ENCODE assay signal across 13 cellular contexts in genomic region chr22:18577090-18577818, GRCh38. TPM values are rescaled to one million over a fixed set of nuclear protein-coding genes. Genes with fewer than 3 reads are reported as not detected.
DNase-seq lines count a peak whose midpoint lies in the region; ATAC-seq, FAIRE-seq and TF ChIP-seq lines count a peak whose summit lies in the region.
"Not testable (repeated sequence)": the region's sequence is repeated elsewhere in the genome, so short reads cannot be mapped to it uniquely, and the experiment has no call there.
"Had no signal": no experiment of that assay in that cellular context is flagged by ENCODE, and none has a peak within 500 bp of the region (broad histone marks: within the 10 kb centered on the region; RNA-seq: fewer than 3 reads in every experiment).

No MANE protein-coding gene starts in this region.

- not testable (repeated sequence) for TF ChIP-seq POLR2A in GM12878 (IDR thresholded peaks at IDR 0.05; ENCODE audit: low read depth, low read length)

- WGBS in GM12878 (ENCODE audit: insufficient coverage, insufficient replicate concordance, low lambda C conversion rate, missing lambda C conversion rate), result no CpG with 5 or more reads among the region's 88 CpGs

- POLR2A ChIA-PET in GM12878 (lab: Charles Lee), result not testable (repeated sequence)

- RAD21 ChIA-PET in GM12878 (lab: Charles Lee; ENCODE audit: unreplicated experiment), result not testable (repeated sequence)

- BruUV-seq in GM12878 (replicated peaks; lab: Mats Ljungman, UMichigan), result not testable (repeated sequence)

- TF ChIP-seq CTCF in GM12878 (IDR thresholded peaks at IDR 0.05 in 2 of 3, conservative IDR thresholded peaks at IDR 0.05 in 1 of 3; ENCODE audit: control insufficient read depth in 2 of 3, extremely low read depth in 1 of 3, insufficient read depth in 1 of 3, low read depth in 3 of 3, low read length in 3 of 3); mucosa of descending colon (IDR thresholded peaks at IDR 0.05): not testable (repeated sequence)

- not testable (repeated sequence) for H3K4me2 ChIP-seq in GM12878 (ENCODE audit: control insufficient read depth, insufficient read depth)

- not testable (repeated sequence) for H3K27ac ChIP-seq in GM12878 (ENCODE audit: control insufficient read depth, insufficient read depth)

- not testable (repeated sequence) for H2AFZ ChIP-seq in GM12878 (ENCODE audit: control insufficient read depth, low read depth, low read length)

- not testable (repeated sequence) for TF ChIP-seq RAD21 in GM12878 (IDR thresholded peaks at IDR 0.05; ENCODE audit: insufficient read depth, low read depth, low read length)

- not testable (repeated sequence) for FAIRE-seq in GM12878 (lab: Jason Lieb, UNC)

- SMC1A ChIA-PET in GM12878 (lab: Charles Lee; ENCODE audit: uncharacterized antibody, unreplicated experiment), result not testable (repeated sequence)

- not testable (repeated sequence) for DNase-seq in GM12878 (ENCODE audit: low read depth, low spot score); mucosa of descending colon

- H3K9ac ChIP-seq in GM12878 (ENCODE audit: control insufficient read depth, insufficient read depth, low read length), result not testable (repeated sequence)

- H4K20me1 ChIP-seq in GM12878 (ENCODE audit: control insufficient read depth, insufficient read depth), result not testable (repeated sequence)

- not testable (repeated sequence) for H3K27me3 ChIP-seq in GM12878 (replicated peaks in 1 of 2; ENCODE audit: control insufficient read depth in 2 of 2, insufficient read depth in 2 of 2, low read length in 1 of 2)

- H3K4me1 ChIP-seq in GM12878 (ENCODE audit: control insufficient read depth, insufficient read depth, low read length); mucosa of descending colon (ENCODE audit: low read depth): not testable (repeated sequence)

- not testable (repeated sequence) for H3K36me3 ChIP-seq in GM12878 (ENCODE audit: control insufficient read depth in 2 of 2, insufficient read depth in 2 of 2, low read length in 1 of 2); mucosa of descending colon (ENCODE audit: low read depth)

- CTCF ChIA-PET in GM12878 (lab: Yijun Ruan, JAX), result not testable (repeated sequence)

- in situ Hi-C loops in GM12878 (cut with MboI), result not testable (repeated sequence)

- not testable (repeated sequence) for H3K79me2 ChIP-seq in GM12878 (ENCODE audit: control insufficient read depth, insufficient read depth, low read length)

- TF ChIP-seq EP300 in GM12878 (IDR thresholded peaks at IDR 0.05; ENCODE audit: borderline replicate concordance in 1 of 2, control insufficient read depth in 1 of 2, low read depth in 2 of 2, low read length in 2 of 2), result not testable (repeated sequence)

- ATAC-seq in GM19035 (IDR thresholded peaks at IDR 0.05; ENCODE audit: unreplicated experiment) (peak; percentile 29), GM21528 (IDR thresholded peaks at IDR 0.05; ENCODE audit: low FRiP score, unreplicated experiment) (peak; percentile 36), HG02852 (IDR thresholded peaks at IDR 0.05; ENCODE audit: unreplicated experiment) (peak; percentile 49), HG03342 (IDR thresholded peaks at IDR 0.05; ENCODE audit: unreplicated experiment) (peak; percentile 26), SK-N-SH treated with all-trans-retinoic acid at 6 μM for 48 hours (peak; percentile 39), GM12878 (peak; percentile 6; the same call in 2 of the 3 replicates), mucosa of descending colon (peak; percentile 8)

- H3K9me3 ChIP-seq in GM12878 (replicated peaks; ENCODE audit: control insufficient read depth, insufficient read depth, low read length); mucosa of descending colon: not testable (repeated sequence)

- not testable (repeated sequence) for H3K4me3 ChIP-seq in GM12878, mucosa of descending colon

- intact Hi-C loops in GM12878 (cut with micrococcal nuclease; ENCODE audit: unreplicated experiment); mucosa of descending colon (cut with DNase I, micrococcal nuclease): not testable (repeated sequence)

RNA-seq across cellular contexts. Expression of gene RIMBP3, which starts 34.5 kb away (rescaled TPM):
- 0.86 and 1.5 TPM in 2 replicates for total RNA-seq in GM12878 (2013; cell fraction: nucleolus; rRNA removed)
- total RNA-seq in GM12878 (2014; rRNA removed) (0.23 and 0.27 TPM in 2 replicates), GM12878 (2014; rRNA removed; fragmentation: Illumina TruSeq; extraction: Trizol) (0.09 and 0.13 TPM in 2 replicates), GM12878 (2021) (0.28 and 0.29 TPM in 2 replicates), mucosa of descending colon (under 1 TPM; 0.09 to 0.25 (median 0.22) TPM)
- polyA plus RNA-seq in GM12878 (2011; ENCODE audit: low read depth), result 0.04 TPM
- polyA plus RNA-seq in GM12878 (2011; rRNA removed) (0.04 and 0.05 TPM in 2 replicates), GM12878 (2014; fragmentation: Illumina TruSeq; extraction: Trizol) (0.08 and 0.15 TPM in 2 replicates), GM12878 (2014; fragmentation: Nextera tagmentation; extraction: Ambion mirVana) (under 1 TPM in 1 of 2 experiments, not detected in 1; 0.02 TPM), GM12878 (2014; rRNA removed) (0.09 and 0.13 TPM in 2 replicates), GM12878 (2016; fragmentation: Nextera tagmentation; extraction: Ambion mirVana) (under 1 TPM; 0.43 to 0.45 TPM)
- 0.07 and 0.10 TPM in 2 replicates for polyA plus RNA-seq in GM12878 (2011; cell fraction: cytosol; rRNA removed)
- polyA plus RNA-seq in GM12878 (2011; cell fraction: nucleus; rRNA removed), result 0.29 and 0.33 TPM in 2 replicates
- 0.08 and 0.15 TPM in 2 replicates for polyA plus RNA-seq in GM12878 (2012)
- polyA minus RNA-seq in GM12878 (2011; rRNA and poly(A)+ RNA removed), result 0.72 and 0.80 TPM in 2 replicates
- polyA minus RNA-seq in GM12878 (2011; cell fraction: cytosol; rRNA and poly(A)+ RNA removed), result 0.21 TPM in 1 of 2 replicates, not detected in the other
- polyA minus RNA-seq in GM12878 (2011; cell fraction: nucleus; rRNA and poly(A)+ RNA removed), result 0.36 and 0.67 TPM in 2 replicates

RNA-seq across cellular contexts. Expression of gene TMEM191B, which starts 49.7 kb away (rescaled TPM):
- 3.7 and 4.8 TPM in 2 replicates for total RNA-seq in GM12878 (2013; cell fraction: nucleolus; rRNA removed)
- total RNA-seq in GM12878 (2014; rRNA removed) (0.96 and 1.0 TPM in 2 replicates), GM12878 (2014; rRNA removed; fragmentation: Illumina TruSeq; extraction: Trizol) (not detected in 2 replicates), GM12878 (2021) (0.48 and 2.2 TPM in 2 replicates), mucosa of descending colon (1 to 10 TPM in 1 of 3 donors, not detected in 2; 2.9 TPM)
- 12.9 TPM for polyA plus RNA-seq in GM12878 (2011; ENCODE audit: low read depth)
- polyA plus RNA-seq in GM12878 (2011; rRNA removed) (0.63 and 1.5 TPM in 2 replicates), GM12878 (2014; fragmentation: Illumina TruSeq; extraction: Trizol) (not detected in 2 replicates), GM12878 (2014; fragmentation: Nextera tagmentation; extraction: Ambion mirVana) (not detected), GM12878 (2014; rRNA removed) (1.9 and 3.1 TPM in 2 replicates), GM12878 (2016; fragmentation: Nextera tagmentation; extraction: Ambion mirVana) (1 to 10 TPM in 1 of 2 experiments, under 1 TPM in 1; 0.67 to 1.0 TPM)
- polyA plus RNA-seq in GM12878 (2011; cell fraction: cytosol; rRNA removed), result 2.4 and 7.4 TPM in 2 replicates
- polyA plus RNA-seq in GM12878 (2011; cell fraction: nucleus; rRNA removed), result 43.6 and 52.3 TPM in 2 replicates
- 2.5 and 3.0 TPM in 2 replicates for polyA plus RNA-seq in GM12878 (2012)
- polyA minus RNA-seq in GM12878 (2011; rRNA and poly(A)+ RNA removed), result 0.57 TPM in 1 of 2 replicates, not detected in the other
- polyA minus RNA-seq in GM12878 (2011; cell fraction: cytosol; rRNA and poly(A)+ RNA removed), result not detected in 2 replicates
- polyA minus RNA-seq in GM12878 (2011; cell fraction: nucleus; rRNA and poly(A)+ RNA removed), result 0.48 and 0.77 TPM in 2 replicates
- total RNA-seq: thoracic aorta had no signal

RNA-seq across cellular contexts. Expression of gene GGTLC3, which starts 59.3 kb away (rescaled TPM):
- not detected in 2 replicates for total RNA-seq in GM12878 (2013; cell fraction: nucleolus; rRNA removed)
- total RNA-seq in GM12878 (2014; rRNA removed) (not detected in 2 replicates), GM12878 (2014; rRNA removed; fragmentation: Illumina TruSeq; extraction: Trizol) (not detected in 2 replicates), GM12878 (2021) (not detected in 2 replicates), mucosa of descending colon (not detected)
- not detected for polyA plus RNA-seq in GM12878 (2011; ENCODE audit: low read depth)
- polyA plus RNA-seq in GM12878 (2011; rRNA removed) (not detected in 2 replicates), GM12878 (2014; fragmentation: Illumina TruSeq; extraction: Trizol) (not detected in 2 replicates), GM12878 (2014; fragmentation: Nextera tagmentation; extraction: Ambion mirVana) (not detected), GM12878 (2014; rRNA removed) (0.08 TPM in 1 of 2 replicates, not detected in the other), GM12878 (2016; fragmentation: Nextera tagmentation; extraction: Ambion mirVana) (not detected)
- not detected in 2 replicates for polyA plus RNA-seq in GM12878 (2011; cell fraction: cytosol; rRNA removed)
- polyA plus RNA-seq in GM12878 (2011; cell fraction: nucleus; rRNA removed), result not detected in 2 replicates
- not detected in 2 replicates for polyA plus RNA-seq in GM12878 (2012)
- polyA minus RNA-seq in GM12878 (2011; rRNA and poly(A)+ RNA removed), result not detected in 2 replicates
- polyA minus RNA-seq in GM12878 (2011; cell fraction: cytosol; rRNA and poly(A)+ RNA removed), result not detected in 2 replicates
- not detected in 2 replicates for polyA minus RNA-seq in GM12878 (2011; cell fraction: nucleus; rRNA and poly(A)+ RNA removed)
- total RNA-seq: Calu3, HFFc6, PC-9, renal cortical epithelial cell, thoracic aorta had no signal
- polyA plus RNA-seq: esophagus had no signal
